1 cellular context compared by ENCODE assay signal in genomic region chr3:196633658-196634151, GRCh38.
TF ChIP-seq lines count a peak whose summit lies in the region.

No MANE protein-coding gene starts in this region.

TF ChIP-seq in HepG2, 621 proteins besides CTCF, POLR2A, EP300 and RAD21 (continued from another document):
- TF ChIP-seq GPBP1L1 (CRISPR knock-in tag; IDR thresholded peaks at IDR 0.05) (no peak), HNRNPUL1 (IDR thresholded peaks at IDR 0.05; ENCODE audit: low read depth, low read length) (no peak), ETV5 (CRISPR knock-in tag; IDR thresholded peaks at IDR 0.05; ENCODE audit: borderline replicate concordance) (peak; percentile 14; the same call in 1 of the 2 replicates), ZNF883 (CRISPR knock-in tag; IDR thresholded peaks at IDR 0.05; ENCODE audit: not compliant biosample characterization) (peak; percentile 29), SMYD3 (CRISPR knock-in tag; IDR thresholded peaks at IDR 0.05) (no peak), MXD4 (CRISPR knock-in tag; IDR thresholded peaks at IDR 0.05) (no peak), CAMTA2 (CRISPR knock-in tag; IDR thresholded peaks at IDR 0.05; ENCODE audit: borderline replicate concordance) (no peak), KDM4B (CRISPR knock-in tag; IDR thresholded peaks at IDR 0.05) (no peak), CEBPB (IDR thresholded peaks at IDR 0.05; ENCODE audit: borderline replicate concordance, low read depth, low read length) (no peak), RFXANK (CRISPR knock-in tag; IDR thresholded peaks at IDR 0.05) (no peak)
